20 cellular contexts compared by ENCODE assay signal in the genomic region with DNA sequence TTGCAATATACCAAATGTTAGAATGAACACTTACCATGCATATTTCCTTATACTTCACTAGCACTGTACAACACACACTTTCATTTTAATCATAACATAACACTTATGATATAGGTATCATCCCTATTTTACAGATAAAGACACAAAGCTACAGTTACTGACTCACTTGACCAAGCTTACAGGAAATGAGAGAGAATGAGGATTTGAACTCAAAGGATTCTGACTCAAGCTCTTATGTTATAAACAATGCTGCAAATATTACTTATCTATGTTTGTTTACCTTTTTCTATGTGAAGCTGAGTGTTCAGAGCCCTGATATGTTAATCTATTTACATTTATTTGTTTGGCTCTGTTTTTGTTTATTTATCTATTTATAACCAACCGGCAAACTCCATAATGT.
DNase-seq lines count a peak whose midpoint lies in the region; ATAC-seq, FAIRE-seq and TF ChIP-seq lines count a peak whose summit lies in the region.
"Had no signal": no experiment of that assay in that cellular context is flagged by ENCODE, and none has a peak within 500 bp of the region (broad histone marks: within the 10 kb centered on the region; RNA-seq: fewer than 3 reads in every experiment).

No MANE protein-coding gene starts in this region.

- in situ Hi-C loops in Panc1 (cut with HindIII; ENCODE audit: low pct_unique_long_range_greater_than_20kb, low sequenced_read_pairs) = no loop called here

- FAIRE-seq in endothelial cell of umbilical vein (lab: Jason Lieb, UNC) (peak; percentile 15), H54 (lab: Jason Lieb, UNC) (no peak)
- FAIRE-seq: endometrium had no signal

- H3K4me1 ChIP-seq in Panc1 (ENCODE audit: control insufficient read depth, insufficient read depth, low read length) (peaks cover 25% of the 10 kb centered on the region), endothelial cell of umbilical vein (ENCODE audit: control insufficient read depth, extremely low read depth, insufficient read depth, low read length) (peaks cover 18% of the 10 kb centered on the region), osteoblast (ENCODE audit: insufficient read depth, low read length) (peaks cover 34% of the 10 kb centered on the region), heart right ventricle (peaks cover 0 to 15% (median 8%) of the 10 kb centered on the region in 9 donors)
- H3K4me1 ChIP-seq: left lung had no signal

- H3K27me3 ChIP-seq in Panc1 (ENCODE audit: control insufficient read depth, insufficient read depth, low read length) (no peaks in the 10 kb centered on the region), endothelial cell of umbilical vein (ENCODE audit: control insufficient read depth in 2 of 2, insufficient read depth in 2 of 2, low read length in 2 of 2) (no peaks in the 10 kb centered on the region), osteoblast (ENCODE audit: insufficient read depth, low read length) (no peaks in the 10 kb centered on the region), heart right ventricle (no peaks in the 10 kb centered on the region)
- H3K27me3 ChIP-seq: left lung, transverse colon had no signal

- no peaks in the 10 kb centered on the region for H3K9me3 ChIP-seq in Panc1 (ENCODE audit: control insufficient read depth, insufficient read depth, low read depth, low read length)
- no peaks in the 10 kb centered on the region for H3K9me3 ChIP-seq in endothelial cell of umbilical vein (replicated peaks; ENCODE audit: control insufficient read depth, insufficient read depth, low read length)
- H3K9me3 ChIP-seq in osteoblast (ENCODE audit: low read depth, low read length) = no peaks in the 10 kb centered on the region
- H3K9me3 ChIP-seq in heart right ventricle = no peaks in the 10 kb centered on the region
- H3K9me3 ChIP-seq: left lung, transverse colon had no signal

- H3K27ac ChIP-seq in Panc1 (ENCODE audit: low read length) (peak overlapping the region; percentile 59), endothelial cell of umbilical vein (ENCODE audit: insufficient read depth, low read depth, low read length) (no peak overlapping the region), osteoblast (ENCODE audit: low read depth, low read length) (peak overlapping the region; percentile 19), heart right ventricle (no peak overlapping the region)
- H3K27ac ChIP-seq: left lung, transverse colon had no signal

- no peak overlapping the region for H2AFZ ChIP-seq in endothelial cell of umbilical vein (ENCODE audit: low read depth, low read length)
- H2AFZ ChIP-seq in osteoblast (ENCODE audit: low read length) = no peak overlapping the region

- WGBS in heart right ventricle, 2 donors = 80 to 83% methylated on average over 1 of the region's 1 CpG

- H3K79me2 ChIP-seq in endothelial cell of umbilical vein (ENCODE audit: control insufficient read depth, insufficient read depth, low read length) (peaks cover 13% of the 10 kb centered on the region), osteoblast (ENCODE audit: insufficient read depth, low read length) (peaks cover 37% of the 10 kb centered on the region)

- ATAC-seq in Panc1 (peak; percentile 85), heart right ventricle (no peak)
- ATAC-seq: left lung, natural killer cell, right cardiac atrium had no signal

- CTCF ChIA-PET in Panc1 (lab: Charles Lee) (no interaction called here), endothelial cell of umbilical vein (lab: Charles Lee) (interaction anchor here (1.0 to 1.1 kb wide), 2 partner anchors 12 to 538 kb away, joined by 3 read pairs; no protein-coding TSS in a partner anchor)

- H3K36me3 ChIP-seq in Panc1 (ENCODE audit: control insufficient read depth, insufficient read depth, low read length) = no peaks in the 10 kb centered on the region
- no peaks in the 10 kb centered on the region for H3K36me3 ChIP-seq in endothelial cell of umbilical vein (ENCODE audit: control insufficient read depth in 2 of 2, extremely low read depth in 1 of 2, insufficient read depth in 2 of 2, low read length in 2 of 2)
- H3K36me3 ChIP-seq in osteoblast (ENCODE audit: insufficient read depth, low read length) = no peaks in the 10 kb centered on the region
- no peaks in the 10 kb centered on the region for H3K36me3 ChIP-seq in heart right ventricle
- H3K36me3 ChIP-seq: left lung, transverse colon had no signal

- H3K4me2 ChIP-seq in endothelial cell of umbilical vein (ENCODE audit: insufficient read depth, low read length) = peak overlapping the region; percentile 51
- H3K4me2 ChIP-seq in osteoblast (ENCODE audit: insufficient read depth, low read length) = no peak overlapping the region

- intact Hi-C loops in Panc1 (cut with micrococcal nuclease; ENCODE audit: unreplicated experiment) (no loop called here), endothelial cell of umbilical vein (cut with micrococcal nuclease) (no loop called here), heart right ventricle (cut with DNase I) (no loop called here)

- POLR2A ChIA-PET in Panc1 (lab: Charles Lee) = no interaction called here
- POLR2A ChIA-PET in endothelial cell of umbilical vein (lab: Charles Lee) = interaction anchor here (0.5 kb wide), 1 partner anchor 285 kb away, joined by 3 read pairs; no protein-coding TSS in a partner anchor

- no peak overlapping the region for H3K9ac ChIP-seq in endothelial cell of umbilical vein (replicated peaks; ENCODE audit: extremely low read depth, insufficient read depth, low read length)

- peaks cover 3% of the 10 kb centered on the region for H3K9me1 ChIP-seq in endothelial cell of umbilical vein (replicated peaks; ENCODE audit: control insufficient read depth, extremely low read depth, insufficient read depth, low read length)

- BruUV-seq in Panc1 (replicated peaks; lab: Mats Ljungman, UMichigan) (no TSS peak), endothelial cell of umbilical vein (replicated peaks; lab: Mats Ljungman, UMichigan) (no TSS peak)

- DNase-seq in EL (peak; percentile 44), Panc1 (ENCODE audit: low read depth, low spot score) (peak; percentile 63), endothelial cell of umbilical vein (ENCODE audit: low read depth, low spot score) (peak; percentile 62), osteoblast (ENCODE audit: insufficient read length, low spot score, missing footprints) (no peak), retina (no peak), H54 (ENCODE audit: insufficient read length, low spot score) (no peak), heart right ventricle (no peak), SIG-M5 treated with dmso at 0.1 percent for 504 hours (lab: John Stamatoyannopoulos, UW; ENCODE audit: unreplicated experiment) (no peak)
- DNase-seq: activated CD4-positive, alpha-beta T cell treated with anti-CD3 and anti-CD28 coated beads, Interleukin-2, amount 50 U/mL, for 4 hours; activated gamma-delta T cell treated with Interleukin-2 at 50 U/mL for 16 hours; CD4-positive, CD25-positive, alpha-beta regulatory T cell; central memory CD4-positive, alpha-beta T cell; GF-D8; left lung; natural killer cell; NCI-H2107; right cardiac atrium; stimulated activated CD4-positive, alpha-beta T cell treated with anti-CD3 and anti-CD28 coated beads, Interleukin-4, amount 100 ng/mL, for 1 hour; transverse colon had no signal

- TF ChIP-seq POLR2A in endothelial cell of umbilical vein (IDR thresholded peaks at IDR 0.05; ENCODE audit: low read depth, low read length) = no peak
- no peak for TF ChIP-seq POLR2A in H54 (IDR thresholded peaks at IDR 0.05; ENCODE audit: low read depth, low read length)

- dilution Hi-C loops in endothelial cell of umbilical vein (cut with MboI; ENCODE audit: extremely low pct_ligation_motif_present, low sequenced_read_pairs) = no loop called here

- TF ChIP-seq CTCF in Panc1 (IDR thresholded peaks at IDR 0.05) (no peak), endothelial cell of umbilical vein (IDR thresholded peaks at IDR 0.05; ENCODE audit: extremely low read depth in 1 of 2, insufficient read depth in 1 of 2, low read depth in 1 of 2, low read length in 2 of 2) (no peak), osteoblast (IDR thresholded peaks at IDR 0.05; ENCODE audit: extremely low read depth, low read depth, low read length) (no peak), heart right ventricle (IDR thresholded peaks at IDR 0.05) (no peak)

- H3K4me3 ChIP-seq in Panc1 (ENCODE audit: low read depth in 2 of 2, low read length in 2 of 2) = no peak overlapping the region
- H3K4me3 ChIP-seq in endothelial cell of umbilical vein (replicated peaks in 1 of 3; ENCODE audit: insufficient read depth in 1 of 3, low read depth in 1 of 3, low read length in 3 of 3) = no peak overlapping the region
- no peak overlapping the region for H3K4me3 ChIP-seq in osteoblast (ENCODE audit: insufficient read depth, low read length)
- no peak overlapping the region for H3K4me3 ChIP-seq in heart right ventricle
- H3K4me3 ChIP-seq: left lung, transverse colon had no signal

- no peaks in the 10 kb centered on the region for H4K20me1 ChIP-seq in endothelial cell of umbilical vein (replicated peaks; ENCODE audit: control insufficient read depth, extremely low read depth, insufficient read depth, low read length)
- H4K20me1 ChIP-seq in osteoblast (ENCODE audit: insufficient read depth, low read length) = no peaks in the 10 kb centered on the region

TF ChIP-seq in endothelial cell of umbilical vein, 7 proteins besides CTCF, POLR2A, EP300 and RAD21:
- TF ChIP-seq GATA2 (IDR thresholded peaks at IDR 0.05; ENCODE audit: insufficient read depth, insufficient read length, low read depth, low read length) = peak; percentile 17
- no peak for TF ChIP-seq POLR2AphosphoS5 (IDR thresholded peaks at IDR 0.05; ENCODE audit: insufficient read depth, low read depth, low read length)
- TF ChIP-seq FOS (IDR thresholded peaks at IDR 0.05; ENCODE audit: borderline replicate concordance, insufficient read depth, low read length) = peak; percentile 75

Comparison
In these comparisons a context has a peak if more than half of its experiments do, and no peak if none do; other contexts are left out.
1. DNase-seq: peak in EL (single experiment), Panc1 (single experiment) and endothelial cell of umbilical vein (single experiment); none in osteoblast (single experiment), retina (single experiment), H54 (single experiment), heart right ventricle (0 of 2) and SIG-M5 treated with dmso at 0.1 percent for 504 hours (single experiment).
2. H3K27ac ChIP-seq: peak in Panc1 (single experiment) and osteoblast (single experiment); none in endothelial cell of umbilical vein (single experiment) and heart right ventricle (0 of 10).